In the genomic region with DNA sequence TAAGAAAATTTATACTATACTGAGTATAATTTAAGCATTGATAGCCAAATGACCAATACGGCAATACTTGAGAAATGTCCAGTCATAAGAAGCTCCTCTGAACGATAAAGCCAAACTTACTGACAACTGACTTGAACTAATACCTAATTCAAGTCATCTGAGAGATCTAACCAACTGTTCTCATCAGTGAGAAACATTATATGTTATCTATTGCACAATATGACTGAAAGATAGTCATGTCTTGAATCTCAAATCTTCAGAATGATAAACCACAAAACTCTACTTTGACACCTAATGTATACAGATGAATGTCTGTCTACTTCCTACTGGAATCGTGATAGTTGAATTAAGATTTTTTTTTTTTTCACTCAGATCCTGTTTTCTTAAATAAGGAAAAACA, we compare ENCODE assay signal across 29 cellular contexts.
"Had no signal": no experiment of that assay in that cellular context is flagged by ENCODE, and none has a peak within 500 bp of the region (broad histone marks: within the 10 kb centered on the region; RNA-seq: fewer than 3 reads in every experiment).

No MANE protein-coding gene starts in this region.

- H3K4me3 Mint-ChIP-seq: activated CD4-positive, alpha-beta T cell treated with anti-CD3 and anti-CD28 coated beads for 36 hours; activated naive CD8-positive, alpha-beta T cell; activated T-cell treated with anti-CD3 and anti-CD28 coated beads, Interleukin-2, amount 50 U/mL, for 72 hours; brain; mesothelial cell of epicardium; naive B cell; nephron progenitor cell; T-helper 2 cell treated with Interferon-gamma antibody and Interleukin-4, amounts not matched to agents 5 μg/mL and 100 μg/mL, for 36 hours had no signal

- FAIRE-seq: urothelium cell line had no signal

- H3K27ac ChIP-seq: cardiac muscle cell, coronary artery, gastrocnemius medialis, neutrophil, spleen, testis had no signal

- DNase-seq: activated CD4-positive, alpha-beta T cell treated with anti-CD3 and anti-CD28 coated beads for 36 hours; activated CD4-positive, CD25-positive, alpha-beta regulatory T cell; activated effector memory CD4-positive, alpha-beta T cell treated with Interleukin-2 at 50 U/mL for 16 hours; activated naive CD4-positive, alpha-beta T cell treated with Interleukin-2 at 50 U/mL for 16 hours; activated T-cell treated with anti-CD3 and anti-CD28 coated beads for 4 hours; activated T-cell treated with anti-CD3 and anti-CD28 coated beads, Interleukin-2, amount 50 U/mL, for 72 hours; aorta; dorsolateral prefrontal cortex; effector memory CD4-positive, alpha-beta T cell; gastrocnemius medialis; glutamatergic neuron; kidney; left colon; naive B cell; nephron progenitor cell; sigmoid colon; spleen; stimulated activated CD4-positive, alpha-beta T cell treated with anti-CD3 and anti-CD28 coated beads, Interleukin-2, amount 100 ng/mL, for 48 hours; stimulated activated naive CD8-positive, alpha-beta T cell treated with anti-CD3 and anti-CD28 coated beads, Interleukin-15, Interleukin-2, amounts not matched to agents 100 U/mL and 50 U/mL, for 24 hours; testis; trophoblast cell had no signal

- H3K27me3 ChIP-seq: cardiac muscle cell, dorsolateral prefrontal cortex, gastrocnemius medialis, neutrophil, sigmoid colon, spleen, testis had no signal

- H3K4me1 ChIP-seq: testis had no signal

- H3K36me3 ChIP-seq: cardiac muscle cell, gastrocnemius medialis, neutrophil, sigmoid colon, spleen had no signal

- H3K27me3 Mint-ChIP-seq: activated CD4-positive, alpha-beta T cell treated with anti-CD3 and anti-CD28 coated beads for 36 hours; activated naive CD8-positive, alpha-beta T cell; brain; naive B cell had no signal

- H3K9me3 ChIP-seq: gastrocnemius medialis, neutrophil, sigmoid colon, spleen, testis had no signal

- H3K4me3 ChIP-seq: cardiac muscle cell, coronary artery, dorsolateral prefrontal cortex, gastrocnemius medialis, sigmoid colon, spleen, testis had no signal

- H3K27ac Mint-ChIP-seq: activated CD4-positive, alpha-beta T cell treated with anti-CD3 and anti-CD28 coated beads for 36 hours; activated naive CD8-positive, alpha-beta T cell; activated T-cell treated with anti-CD3 and anti-CD28 coated beads, Interleukin-2, amount 50 U/mL, for 72 hours; brain; nephron progenitor cell; T-helper 2 cell treated with Interferon-gamma antibody and Interleukin-4, amounts not matched to agents 5 μg/mL and 100 μg/mL, for 36 hours had no signal

- ATAC-seq: activated CD4-positive, alpha-beta T cell treated with anti-CD3 and anti-CD28 coated beads for 36 hours; gastrocnemius medialis; left colon; stimulated activated naive CD8-positive, alpha-beta T cell treated with anti-CD3 and anti-CD28 coated beads, Interleukin-15, Interleukin-2, amounts not matched to agents 100 U/mL and 50 U/mL, for 24 hours had no signal

- H3K9me3 Mint-ChIP-seq: activated T-cell treated with anti-CD3 and anti-CD28 coated beads, Interleukin-2, amount 50 U/mL, for 72 hours; mesothelial cell of epicardium; naive B cell; nephron progenitor cell; T-helper 2 cell treated with Interferon-gamma antibody and Interleukin-4, amounts not matched to agents 5 μg/mL and 100 μg/mL, for 36 hours had no signal
